In genomic region chr9:72856985-72857631, GRCh38 we compare ENCODE assay signal across 1 cellular context.
A peak's percentile ranks its signal among the peaks of the same experiment; 100 is the strongest.
TF ChIP-seq lines count a peak whose summit lies in the region.

No MANE protein-coding gene starts in this region.

TF ChIP-seq in K562, 482 proteins besides CTCF, POLR2A, EP300 and RAD21 (continued from another document and continues in another):
- no peak for TF ChIP-seq GMEB1 (CRISPR knock-in tag; IDR thresholded peaks at IDR 0.05)
- no peak for TF ChIP-seq MBD2 (IDR thresholded peaks at IDR 0.05; ENCODE audit: borderline replicate concordance, low read depth)
- TF ChIP-seq SMC3 (conservative IDR thresholded peaks at IDR 0.05; ENCODE audit: insufficient read depth, low read depth, low read length), result peak; percentile 40; the same call in 1 of the 2 replicates
- TF ChIP-seq KDM1A (IDR thresholded peaks at IDR 0.05), result peak; percentile 77 to 80
- no peak for TF ChIP-seq ZBTB33 (CRISPR knock-in tag; IDR thresholded peaks at IDR 0.05)
- TF ChIP-seq ZNF24 (IDR thresholded peaks at IDR 0.05), result no peak
- TF ChIP-seq RBM25 (IDR thresholded peaks at IDR 0.05; ENCODE audit: low read depth, low read length, severe bottlenecking), result no peak
- no peak for TF ChIP-seq PREB (CRISPR knock-in tag; IDR thresholded peaks at IDR 0.05)
- peak; percentile 77 for TF ChIP-seq MAFF (IDR thresholded peaks at IDR 0.05; ENCODE audit: low read length)
- TF ChIP-seq ARID3A (IDR thresholded peaks at IDR 0.05; ENCODE audit: borderline replicate concordance, low read depth, low read length), result 0 out of 2 replicates have a peak, but pooled peaks have one; percentile 36
- TF ChIP-seq CTCFL (IDR thresholded peaks at IDR 0.05; ENCODE audit: borderline replicate concordance, insufficient read depth, low read depth, low read length, poor library complexity, severe bottlenecking), result no peak
- no peak for TF ChIP-seq TCF3 (CRISPR knock-in tag; IDR thresholded peaks at IDR 0.05)
- TF ChIP-seq ZNF609 (CRISPR knock-in tag; IDR thresholded peaks at IDR 0.05; ENCODE audit: borderline replicate concordance), result no peak
- TF ChIP-seq KLF1 (tag; IDR thresholded peaks at IDR 0.05), result no peak
- TF ChIP-seq SUPT5H (IDR thresholded peaks at IDR 0.05), result no peak
- no peak for TF ChIP-seq SLC30A9 (CRISPR knock-in tag; IDR thresholded peaks at IDR 0.05)
- TF ChIP-seq MTA3 (IDR thresholded peaks at IDR 0.05; ENCODE audit: borderline replicate concordance), result no peak
- no peak for TF ChIP-seq HDAC8 (tag; IDR thresholded peaks at IDR 0.05)
- TF ChIP-seq THRB (CRISPR knock-in tag; conservative IDR thresholded peaks at IDR 0.05), result no peak
- TF ChIP-seq ZNF23 (CRISPR knock-in tag; IDR thresholded peaks at IDR 0.05), result no peak
- no peak for TF ChIP-seq TAL1 (IDR thresholded peaks at IDR 0.05)
- TF ChIP-seq MAFG (tag; conservative IDR thresholded peaks at IDR 0.05), result peak; percentile 84
- no peak for TF ChIP-seq TARDBP (IDR thresholded peaks at IDR 0.05)
- TF ChIP-seq MAFK (IDR thresholded peaks at IDR 0.05; ENCODE audit: low read length), result peak; percentile 54; the same call in 1 of the 2 replicates
- TF ChIP-seq CEBPZ (IDR thresholded peaks at IDR 0.05; ENCODE audit: borderline replicate concordance, low read depth, low read length), result no peak
- no peak for TF ChIP-seq FOXJ2 (tag; IDR thresholded peaks at IDR 0.05)
- no peak for TF ChIP-seq ELK1 (CRISPR knock-in tag; IDR thresholded peaks at IDR 0.05)
- no peak for TF ChIP-seq ATF4 (CRISPR knock-in tag; IDR thresholded peaks at IDR 0.05)
- no peak for TF ChIP-seq PBX2 (CRISPR knock-in tag; IDR thresholded peaks at IDR 0.05; ENCODE audit: low read depth)
- TF ChIP-seq PBX2 (tag; conservative IDR thresholded peaks at IDR 0.05; ENCODE audit: low read depth), result peak; percentile 71
- peak; percentile 95 for TF ChIP-seq ZNF316 (IDR thresholded peaks at IDR 0.05)
- TF ChIP-seq TAF15 (IDR thresholded peaks at IDR 0.05; ENCODE audit: low read depth, low read length), result no peak
- TF ChIP-seq NONO (IDR thresholded peaks at IDR 0.05; ENCODE audit: low read depth in 2 of 2, low read length in 1 of 2), result no peak
- TF ChIP-seq ADNP (tag; IDR thresholded peaks at IDR 0.05), result no peak
- TF ChIP-seq MEIS2 (IDR thresholded peaks at IDR 0.05; ENCODE audit: partially characterized antibody), result peak; percentile 59
